ENCODE assay signal across 20 cellular contexts in genomic region chr2:226142452-226142851, GRCh38.
"Had no signal": no experiment of that assay in that cellular context is flagged by ENCODE, and none has a peak within 500 bp of the region (broad histone marks: within the 10 kb centered on the region; RNA-seq: fewer than 3 reads in every experiment).

No MANE protein-coding gene starts in this region.

- ATAC-seq: left cardiac atrium; lower lobe of right lung; naive thymus-derived CD4-positive, alpha-beta T cell; stimulated activated naive CD8-positive, alpha-beta T cell treated with anti-CD3 and anti-CD28 coated beads, Interleukin-15, Interleukin-2, amounts not matched to agents 100 U/mL and 50 U/mL, for 24 hours had no signal

- H3K4me1 ChIP-seq: left ventricle myocardium inferior, lower lobe of right lung, right atrium auricular region, sigmoid colon, tibial artery, uterus had no signal

- H3K9me3 ChIP-seq: esophagus squamous epithelium, left ventricle myocardium inferior, lower lobe of right lung, neutrophil, right atrium auricular region, sigmoid colon, tibial artery, upper lobe of left lung, uterus had no signal

- H3K27me3 ChIP-seq: esophagus squamous epithelium, neutrophil, right atrium auricular region, sigmoid colon, tibial artery, upper lobe of left lung, uterus had no signal

- H3K36me3 ChIP-seq: esophagus squamous epithelium, left ventricle myocardium inferior, lower lobe of right lung, neutrophil, right atrium auricular region, sigmoid colon, tibial artery, upper lobe of left lung, uterus had no signal

- H3K27ac ChIP-seq: esophagus squamous epithelium, left ventricle myocardium inferior, lower lobe of right lung, neutrophil, right atrium auricular region, sigmoid colon, tibial artery, upper lobe of left lung, uterus had no signal

- H3K4me3 ChIP-seq: esophagus squamous epithelium, left ventricle myocardium inferior, lower lobe of right lung, right atrium auricular region, sigmoid colon, tibial artery, upper lobe of left lung, uterus had no signal

- DNase-seq: dermis blood vessel endothelial cell; esophagus squamous epithelium; foreskin fibroblast; immature natural killer cell; kidney; left cardiac atrium; left ventricle myocardium inferior; lower lobe of right lung; mesenchymal stem cell; naive thymus-derived CD4-positive, alpha-beta T cell; nephron progenitor cell; sigmoid colon; small intestine; stimulated activated CD4-positive, alpha-beta T cell treated with anti-CD3 and anti-CD28 coated beads, Interleukin-12 subunit alpha, Interleukin-12 subunit beta, amount 100 ng/mL, for 4 hours; stimulated activated naive CD8-positive, alpha-beta T cell treated with anti-CD3 and anti-CD28 coated beads, Interleukin-15, Interleukin-2, amounts not matched to agents 100 U/mL and 50 U/mL, for 24 hours; tibial artery; upper lobe of left lung; uterus had no signal
